ENCODE assay signal across 1 cellular context in the genomic region with DNA sequence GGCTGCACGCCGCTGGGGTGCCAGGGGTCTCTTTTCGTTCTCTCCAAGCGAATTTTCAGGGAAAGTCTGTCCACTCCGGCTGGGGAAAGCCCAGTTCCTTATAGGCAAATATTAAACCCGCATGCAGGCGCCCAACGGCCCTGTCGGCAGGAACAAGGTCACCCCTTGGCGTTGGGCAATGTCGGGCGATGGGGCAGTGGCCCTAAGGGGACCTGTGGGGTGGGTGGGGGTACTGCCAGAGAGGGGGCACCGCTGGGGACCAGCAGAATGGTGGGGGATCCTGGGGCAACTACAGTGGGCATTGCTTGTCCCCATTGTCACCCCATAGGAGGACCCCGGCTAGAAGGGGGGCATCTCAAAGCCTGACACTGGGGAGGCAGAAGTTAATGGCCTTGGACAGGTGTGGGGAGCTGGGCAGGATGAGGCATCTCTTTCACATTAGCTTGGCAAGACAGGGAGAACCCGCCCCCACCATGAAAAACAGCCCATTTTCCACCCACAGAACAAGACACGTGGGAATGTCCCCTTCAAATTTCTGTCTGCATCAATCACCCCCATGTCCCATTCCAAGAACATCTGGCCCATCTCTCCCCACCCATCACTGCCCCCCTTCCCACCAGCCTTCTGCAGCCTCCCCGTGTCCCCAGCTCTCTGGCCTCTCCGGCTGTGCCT.
TF ChIP-seq lines count a peak whose summit lies in the region.

No MANE protein-coding gene starts in this region.

TF ChIP-seq in A549, 52 proteins besides CTCF, POLR2A, EP300 and RAD21:
- TF ChIP-seq KDM5A (IDR thresholded peaks at IDR 0.05) = no peak
- TF ChIP-seq CEBPB (IDR thresholded peaks at IDR 0.05) = no peak
- no peak for TF ChIP-seq CBX8 (IDR thresholded peaks at IDR 0.05)
- TF ChIP-seq EHF (CRISPR knock-in tag; IDR thresholded peaks at IDR 0.05) = no peak
- TF ChIP-seq FOSL2 (IDR thresholded peaks at IDR 0.05) = no peak
- no peak for TF ChIP-seq FOSL2 (CRISPR knock-in tag; IDR thresholded peaks at IDR 0.05)
- no peak for TF ChIP-seq FOSB (CRISPR knock-in tag; IDR thresholded peaks at IDR 0.05)
- no peak for TF ChIP-seq ESRRA (IDR thresholded peaks at IDR 0.05; ENCODE audit: borderline replicate concordance, low read length)
TF ChIP-seq in A549: peak in this region for 0.
